ENCODE assay signal across 22 cellular contexts in genomic region chr7:137669706-137670105, GRCh38.
A peak's percentile ranks its signal among the peaks of the same experiment; 100 is the strongest.
DNase-seq lines count a peak whose midpoint lies in the region; ATAC-seq and TF ChIP-seq lines count a peak whose summit lies in the region.
"Had no signal": no experiment of that assay in that cellular context is flagged by ENCODE, and none has a peak within 500 bp of the region (broad histone marks: within the 10 kb centered on the region; RNA-seq: fewer than 3 reads in every experiment).

No MANE protein-coding gene starts in this region.

- no peaks in the 10 kb centered on the region for H3K27me3 Mint-ChIP-seq in HFFc6 (ENCODE audit: insufficient read depth)
- peaks cover 22% of the 10 kb centered on the region for H3K27me3 Mint-ChIP-seq in activated T-helper 17 cell treated with anti-CD3 and anti-CD28 coated beads, Interleukin-2, amount 50 U/mL, for 72 hours
- H3K27me3 Mint-ChIP-seq: memory B cell had no signal

- ATAC-seq in activated T-helper 17 cell treated with anti-CD3 and anti-CD28 coated beads, Interleukin-2, amount 50 U/mL, for 72 hours (replicated peaks), result no peak
- ATAC-seq in HG03097 (IDR thresholded peaks at IDR 0.05; ENCODE audit: low FRiP score, unreplicated experiment), result no peak
- no peak for ATAC-seq in GM21390 (IDR thresholded peaks at IDR 0.05; ENCODE audit: unreplicated experiment)
- ATAC-seq: activated CD8-positive, alpha-beta memory T cell treated with anti-CD3 and anti-CD28 coated beads, Interleukin-2, amount 10 ng/mL, durations not matched to agents 7 days and 5 days; naive thymus-derived CD4-positive, alpha-beta T cell; Right ventricle myocardium inferior had no signal

- no peak for TF ChIP-seq CTCF in HFFc6 (IDR thresholded peaks at IDR 0.05)

- H3K27ac Mint-ChIP-seq in HFFc6, result peak overlapping the region; percentile 96
- H3K27ac Mint-ChIP-seq in activated T-helper 17 cell treated with anti-CD3 and anti-CD28 coated beads, Interleukin-2, amount 50 U/mL, for 72 hours, result no peak overlapping the region
- H3K27ac Mint-ChIP-seq: activated CD8-positive, alpha-beta memory T cell treated with anti-CD3 and anti-CD28 coated beads, Interleukin-2, amount 10 ng/mL, durations not matched to agents 7 days and 5 days; activated naive CD8-positive, alpha-beta T cell; CD4-positive, alpha-beta T cell; memory B cell; naive thymus-derived CD4-positive, alpha-beta T cell had no signal

- DNase-seq in AG08396 (ENCODE audit: low spot score), result peak; percentile 12
- DNase-seq in HFFc6, result peak; percentile 82
- peak; percentile 37 for DNase-seq in amniotic stem cell (lab: John Stamatoyannopoulos, UW)
- peak; percentile 51 for DNase-seq in glomerular visceral epithelial cell (ENCODE audit: extremely low spot score)
- DNase-seq in HT-29 (ENCODE audit: low spot score), result no peak
- DNase-seq: ACHN; activated CD4-positive, alpha-beta T cell treated with anti-CD3 and anti-CD28 coated beads for 4 hours; activated CD8-positive, alpha-beta memory T cell treated with anti-CD3 and anti-CD28 coated beads, Interleukin-2, amount 10 ng/mL, durations not matched to agents 7 days and 5 days; CD4-positive, alpha-beta T cell; dermis blood vessel endothelial cell; DMS79; naive thymus-derived CD4-positive, alpha-beta T cell; NCI-H1105 treated with DMSO at 0.1 percent for 48 hours; NCI-H524 treated with DMSO at 0.1 percent for 48 hours; stimulated activated naive CD4-positive, alpha-beta T cell; tibial artery had no signal

- no peaks in the 10 kb centered on the region for H3K9me3 Mint-ChIP-seq in HFFc6
- no peaks in the 10 kb centered on the region for H3K9me3 Mint-ChIP-seq in activated T-helper 17 cell treated with anti-CD3 and anti-CD28 coated beads, Interleukin-2, amount 50 U/mL, for 72 hours
- H3K9me3 Mint-ChIP-seq: CD4-positive, alpha-beta T cell; memory B cell; naive thymus-derived CD4-positive, alpha-beta T cell had no signal

- peak overlapping the region; percentile 71 for H3K4me3 Mint-ChIP-seq in HFFc6
- H3K4me3 Mint-ChIP-seq in activated T-helper 17 cell treated with anti-CD3 and anti-CD28 coated beads, Interleukin-2, amount 50 U/mL, for 72 hours, result no peak overlapping the region
- H3K4me3 Mint-ChIP-seq: activated CD8-positive, alpha-beta memory T cell treated with anti-CD3 and anti-CD28 coated beads, Interleukin-2, amount 10 ng/mL, durations not matched to agents 7 days and 5 days; activated naive CD8-positive, alpha-beta T cell; CD4-positive, alpha-beta T cell; memory B cell; naive thymus-derived CD4-positive, alpha-beta T cell had no signal

- peaks cover 74% of the 10 kb centered on the region for H3K4me1 Mint-ChIP-seq in HFFc6 (ENCODE audit: low read depth)
- no peaks in the 10 kb centered on the region for H3K4me1 Mint-ChIP-seq in activated T-helper 17 cell treated with anti-CD3 and anti-CD28 coated beads, Interleukin-2, amount 50 U/mL, for 72 hours
- H3K4me1 Mint-ChIP-seq: activated CD8-positive, alpha-beta memory T cell treated with anti-CD3 and anti-CD28 coated beads, Interleukin-2, amount 10 ng/mL, durations not matched to agents 7 days and 5 days had no signal

- H3K36me3 Mint-ChIP-seq in HFFc6 (ENCODE audit: low read depth), result no peaks in the 10 kb centered on the region
- H3K36me3 Mint-ChIP-seq in activated T-helper 17 cell treated with anti-CD3 and anti-CD28 coated beads, Interleukin-2, amount 50 U/mL, for 72 hours (ENCODE audit: low read depth), result no peaks in the 10 kb centered on the region
- H3K36me3 Mint-ChIP-seq: activated CD8-positive, alpha-beta memory T cell treated with anti-CD3 and anti-CD28 coated beads, Interleukin-2, amount 10 ng/mL, durations not matched to agents 7 days and 5 days; activated naive CD8-positive, alpha-beta T cell; memory B cell; naive thymus-derived CD4-positive, alpha-beta T cell had no signal
